In genomic region chr1:156664046-156664948, GRCh38 we compare ENCODE assay signal across 10 cellular contexts. TPM values are rescaled to one million over a fixed set of nuclear protein-coding genes. Genes with fewer than 3 reads are reported as not detected.
DNase-seq lines count a peak whose midpoint lies in the region; ATAC-seq, FAIRE-seq and TF ChIP-seq lines count a peak whose summit lies in the region.
"Had no signal": no experiment of that assay in that cellular context is flagged by ENCODE, and none has a peak within 500 bp of the region (broad histone marks: within the 10 kb centered on the region; RNA-seq: fewer than 3 reads in every experiment).

No MANE protein-coding gene starts in this region.

- H3K4me3 ChIP-seq in HCT116 (replicated peaks in 1 of 2; ENCODE audit: low read depth in 1 of 2, low read length in 2 of 2): no peak overlapping the region
- peak overlapping the region in 4 of 5 donors; percentile 3 to 32 (median 20) for H3K4me3 ChIP-seq in subcutaneous abdominal adipose tissue (ENCODE audit: low read depth in 1 of 5, low read length in 5 of 5)
- no peak overlapping the region for H3K4me3 ChIP-seq in small intestine (ENCODE audit: low read depth in 1 of 2, low read length in 2 of 2)

- H3K36me3 ChIP-seq in HCT116 (ENCODE audit: control insufficient read depth in 1 of 2, insufficient read depth in 2 of 2, low read length in 2 of 2): no peaks in the 10 kb centered on the region; a peak in 1 of 4 replicates
- no peaks in the 10 kb centered on the region for H3K36me3 ChIP-seq in subcutaneous abdominal adipose tissue (ENCODE audit: control insufficient read depth in 5 of 5, insufficient read depth in 5 of 5, low read length in 5 of 5)
- H3K36me3 ChIP-seq in small intestine (ENCODE audit: control insufficient read depth in 2 of 2, insufficient read depth in 2 of 2, low read length in 2 of 2): no peaks in the 10 kb centered on the region

- H3K4me2 ChIP-seq in HCT116 (ENCODE audit: low read length): peak overlapping the region; percentile 94

- no peaks in the 10 kb centered on the region for H4K20me1 ChIP-seq in HCT116 (ENCODE audit: insufficient read depth)

- H3K79me2 ChIP-seq in HCT116 (ENCODE audit: insufficient read depth, low read length): peaks cover 19% of the 10 kb centered on the region

- no peaks in the 10 kb centered on the region for H3K9me3 ChIP-seq in HCT116 (ENCODE audit: control insufficient read depth in 1 of 2, insufficient read depth in 1 of 2, low read depth in 1 of 2, low read length in 2 of 2)
- no peaks in the 10 kb centered on the region for H3K9me3 ChIP-seq in subcutaneous abdominal adipose tissue (ENCODE audit: control insufficient read depth in 5 of 5, low read length in 5 of 5)
- H3K9me3 ChIP-seq in small intestine (ENCODE audit: control insufficient read depth, low read depth): no peaks in the 10 kb centered on the region

- in situ Hi-C loops in G401 (cut with HindIII; ENCODE audit: low sequenced_read_pairs): no loop called here

- H3K4me3 Mint-ChIP-seq in activated B cell treated with CpG ODN at 0.5 μM for 24 hours: peak overlapping the region; percentile 19
- H3K4me3 Mint-ChIP-seq: T-helper 1 cell treated with Interleukin-12 subunit alpha and Interleukin-12 subunit beta and Interleukin-4 antibody, amounts not matched to agents 30 μg/mL and 1 μg/mL, for 36 hours had no signal

- TF ChIP-seq CTCF in HCT116 (IDR thresholded peaks at IDR 0.05 in 2 of 3, conservative IDR thresholded peaks at IDR 0.05 in 1 of 3; ENCODE audit: borderline replicate concordance in 1 of 3, insufficient read depth in 1 of 3, low read depth in 2 of 3, low read length in 2 of 3) (no peak), activated B cell treated with CpG ODN at 0.5 μM for 24 hours (IDR thresholded peaks at IDR 0.05) (no peak)

- H3K27me3 Mint-ChIP-seq in activated B cell treated with CpG ODN at 0.5 μM for 24 hours: peaks cover 1% of the 10 kb centered on the region

- H3K27me3 ChIP-seq in HCT116 (ENCODE audit: insufficient read depth, low read length): no peaks in the 10 kb centered on the region
- H3K27me3 ChIP-seq in subcutaneous abdominal adipose tissue (ENCODE audit: control insufficient read depth in 5 of 5, insufficient read depth in 4 of 5, low read length in 5 of 5): peaks cover 0 to 6% (median 3%) of the 10 kb centered on the region in 5 donors
- H3K27me3 ChIP-seq in small intestine (ENCODE audit: control insufficient read depth in 2 of 2, insufficient read depth in 2 of 2, low read length in 2 of 2): no peaks in the 10 kb centered on the region

- H3K9ac ChIP-seq in HCT116 (ENCODE audit: low read length) (no peak overlapping the region; the same call in 1 of the 2 replicates), subcutaneous abdominal adipose tissue (ENCODE audit: low read length in 5 of 5) (peak overlapping the region in 2 of 5 donors; percentile 45 to 52)

- H3K27ac ChIP-seq in HCT116 (ENCODE audit: low read depth, low read length) (no peak overlapping the region), subcutaneous abdominal adipose tissue (ENCODE audit: low read depth, low read length) (peak overlapping the region; percentile 71), small intestine (ENCODE audit: low read depth in 1 of 2, low read length in 1 of 2) (peak overlapping the region in 1 of 2 donors; percentile 84)

- H3K36me3 Mint-ChIP-seq in activated B cell treated with CpG ODN at 0.5 μM for 24 hours (ENCODE audit: low read depth): no peaks in the 10 kb centered on the region

- H3K9me3 Mint-ChIP-seq in activated B cell treated with CpG ODN at 0.5 μM for 24 hours: no peaks in the 10 kb centered on the region
- H3K9me3 Mint-ChIP-seq: T-helper 1 cell treated with Interleukin-12 subunit alpha and Interleukin-12 subunit beta and Interleukin-4 antibody, amounts not matched to agents 30 μg/mL and 1 μg/mL, for 36 hours had no signal

- BruUV-seq in HCT116 (replicated peaks; lab: Mats Ljungman, UMichigan): no TSS peak

- DNase-seq in HCT116 (ENCODE audit: low read depth, low spot score): no peak
- DNase-seq in activated B cell treated with CpG ODN at 0.5 μM for 24 hours: no peak
- peak; percentile 37 for DNase-seq in kidney tubule cell (ENCODE audit: low spot score)
- no peak for DNase-seq in activated T-cell treated with anti-CD3 and anti-CD28 coated beads for 4 hours
- DNase-seq in small intestine: no peak
- no peak for DNase-seq in NCI-H146 (lab: John Stamatoyannopoulos, UW)
- DNase-seq in G401 (ENCODE audit: low spot score): no peak

- no peak for TF ChIP-seq POLR2A in HCT116 (IDR thresholded peaks at IDR 0.05; ENCODE audit: borderline replicate concordance, extremely low read depth, insufficient read depth, insufficient read length)

- intact Hi-C loops in HCT116 (cut with micrococcal nuclease) (no loop called here), activated B cell treated with CpG ODN at 0.5 μM for 24 hours (cut with micrococcal nuclease) (no loop called here)

- peaks cover 72% of the 10 kb centered on the region for H3K4me1 Mint-ChIP-seq in activated B cell treated with CpG ODN at 0.5 μM for 24 hours

- peaks cover 39 to 66% of the 10 kb centered on the region in 2 experiments for H3K4me1 ChIP-seq in HCT116 (ENCODE audit: control insufficient read depth in 1 of 2, insufficient read depth in 2 of 2, low read length in 2 of 2)
- H3K4me1 ChIP-seq in subcutaneous abdominal adipose tissue (ENCODE audit: control insufficient read depth in 5 of 5, insufficient read depth in 5 of 5, low read length in 5 of 5): peaks cover 26 to 97% (median 83%) of the 10 kb centered on the region in 5 donors
- peaks cover 2 to 29% of the 10 kb centered on the region in 2 donors for H3K4me1 ChIP-seq in small intestine (ENCODE audit: control insufficient read depth in 2 of 2, insufficient read depth in 1 of 2, low read depth in 1 of 2, low read length in 1 of 2)

- H2AFZ ChIP-seq in HCT116 (ENCODE audit: low read depth, low read length, poor library complexity, severe bottlenecking): no peak overlapping the region

- RAD21 ChIA-PET in HCT116 (lab: Charles Lee; ENCODE audit: low non-redundant PET in 1 of 2, low total read pairs in 2 of 2, uncharacterized antibody in 2 of 2, unreplicated experiment in 2 of 2): no interaction called here

- CTCF ChIA-PET in HCT116 (lab: Charles Lee) (interaction anchor here (2.1 kb wide), 1 partner anchor 25 kb away, joined by 10 read pairs; no protein-coding TSS in a partner anchor), activated B cell treated with CpG ODN at 0.5 μM for 24 hours (lab: Charles Lee) (interaction anchor here (0.7 to 1.6 kb wide), 3 partner anchors 10 to 37 kb away, joined by 3 to 5 read pairs (median 5); no protein-coding TSS in a partner anchor)

- FAIRE-seq in small intestine (lab: Jason Lieb, UNC): no peak
- FAIRE-seq: keratinocyte had no signal

- ATAC-seq in HCT116 (no peak), activated B cell treated with CpG ODN at 0.5 μM for 24 hours (ENCODE audit: low read depth) (no peak)

- POLR2A ChIA-PET in HCT116 (lab: Charles Lee) (interaction anchor here (0.7 kb wide), 1 partner anchor 12 kb away, joined by 3 read pairs; no protein-coding TSS in a partner anchor), activated B cell treated with CpG ODN at 0.5 μM for 24 hours (lab: Charles Lee) (interaction anchor here (0.5 to 0.6 kb wide), 2 partner anchors 34 to 210 kb away, joined by 3 read pairs; no protein-coding TSS in a partner anchor)

- TF ChIP-seq RAD21 in HCT116 (IDR thresholded peaks at IDR 0.05; ENCODE audit: low read depth): no peak

- WGBS in small intestine, 3 donors: 49 to 70% (median 60%) methylated on average over 8 of the region's 8 CpGs

- no peaks in the 10 kb centered on the region for H3K9me2 ChIP-seq in HCT116 (ENCODE audit: insufficient read depth)

- no peak overlapping the region for H3K27ac Mint-ChIP-seq in activated B cell treated with CpG ODN at 0.5 μM for 24 hours

TF ChIP-seq in HCT116, 20 proteins besides CTCF, POLR2A, EP300 and RAD21 (continues in another document):
- no peak for TF ChIP-seq JUND (IDR thresholded peaks at IDR 0.05)
- TF ChIP-seq EGR1 (IDR thresholded peaks at IDR 0.05; ENCODE audit: low read depth): no peak
- TF ChIP-seq ZNF274 (IDR thresholded peaks at IDR 0.05; ENCODE audit: low read depth, low read length): no peak
- TF ChIP-seq EZH2 (IDR thresholded peaks at IDR 0.05): no peak
- no peak for TF ChIP-seq MAX (IDR thresholded peaks at IDR 0.05)
- no peak for TF ChIP-seq ELF1 (IDR thresholded peaks at IDR 0.05; ENCODE audit: borderline replicate concordance, low read depth)
- TF ChIP-seq SRF (IDR thresholded peaks at IDR 0.05; ENCODE audit: low read depth): no peak
- no peak for TF ChIP-seq TCF7L2 (IDR thresholded peaks at IDR 0.05; ENCODE audit: borderline replicate concordance, extremely low read depth, insufficient read depth, insufficient read length)

RNA-seq across cellular contexts. Expression of gene NES, which starts 12.9 kb away (rescaled TPM):
- total RNA-seq in HCT116 (2021; ENCODE audit: unreplicated experiment) (8.4 TPM), activated B cell treated with CpG ODN at 0.5 μM for 24 hours (not detected in 2 replicates)
- polyA plus RNA-seq in HCT116 (2012): 3.6 and 5.2 TPM in 2 replicates
- polyA plus RNA-seq in small intestine: 10 to 100 TPM in 1 of 3 donors, 1 to 10 TPM in 1, under 1 TPM in 1; 0.22 to 11.8 (median 1.1) TPM
- 170 and 183 TPM in 2 replicates for total RNA-seq in G401 (2014; rRNA removed; shearing (Covaris generic))
- polyA plus RNA-seq: keratinocyte had no signal

RNA-seq across cellular contexts. Expression of gene BCAN, which starts 22.4 kb away (rescaled TPM):
- total RNA-seq in HCT116 (2021; ENCODE audit: unreplicated experiment) (not detected), activated B cell treated with CpG ODN at 0.5 μM for 24 hours (0.27 and 0.51 TPM in 2 replicates)
- 0.23 and 0.26 TPM in 2 replicates for polyA plus RNA-seq in HCT116 (2012)
- under 1 TPM in 1 of 3 donors, not detected in 2; 0.36 TPM for polyA plus RNA-seq in small intestine
- 23.9 and 30.9 TPM in 2 replicates for total RNA-seq in G401 (2014; rRNA removed; shearing (Covaris generic))
- polyA plus RNA-seq: keratinocyte had no signal

RNA-seq across cellular contexts. Expression of gene CRABP2, which starts 41.1 kb away (rescaled TPM):
- total RNA-seq in HCT116 (2021; ENCODE audit: unreplicated experiment): 209 TPM
- polyA plus RNA-seq in HCT116 (2012): 360 and 403 TPM in 2 replicates
- 0.55 and 0.66 TPM in 2 replicates for total RNA-seq in activated B cell treated with CpG ODN at 0.5 μM for 24 hours
- polyA plus RNA-seq in small intestine: 1 to 10 TPM in 1 of 3 donors, under 1 TPM in 2; 0.81 to 1.9 (median 0.89) TPM
- total RNA-seq in G401 (2014; rRNA removed; shearing (Covaris generic)): 1,143 and 1,168 TPM in 2 replicates

RNA-seq across cellular contexts. Expression of gene HAPLN2, which starts 45.1 kb away (rescaled TPM):
- total RNA-seq in HCT116 (2021; ENCODE audit: unreplicated experiment): 0.54 TPM
- 0.47 and 0.60 TPM in 2 replicates for polyA plus RNA-seq in HCT116 (2012)
- total RNA-seq in activated B cell treated with CpG ODN at 0.5 μM for 24 hours: not detected in 2 replicates
- polyA plus RNA-seq in small intestine: 10 to 100 TPM in 2 of 3 donors, under 1 TPM in 1; 0.82 to 25.9 (median 12.5) TPM
- total RNA-seq in G401 (2014; rRNA removed; shearing (Covaris generic)): 0.25 and 0.44 TPM in 2 replicates
- polyA plus RNA-seq: keratinocyte had no signal

Comparison
In these comparisons a context has a peak if more than half of its experiments do, and no peak if none do; other contexts are left out.
1. H3K4me3 ChIP-seq: peak in subcutaneous abdominal adipose tissue (4 of 5); none in HCT116 (0 of 2) and small intestine (0 of 2).
2. RNA of gene NES, which starts 12.9 kb away (total RNA-seq): 170 to 183 TPM in G401; 8.4 TPM in HCT116 (single experiment) and not detected in activated B cell treated with CpG ODN at 0.5 μM for 24 hours; every median in the first group is over 10 times any median in the second.
3. RNA of gene BCAN, which starts 22.4 kb away (total RNA-seq): 23.9 to 30.9 TPM in G401; 0.27 to 0.51 TPM in activated B cell treated with CpG ODN at 0.5 μM for 24 hours and not detected in HCT116 (single experiment); every median in the first group is over 10 times any median in the second.
4. RNA of gene CRABP2, which starts 41.1 kb away (total RNA-seq): 1,143 to 1,168 TPM in G401 and 209 TPM in HCT116 (single experiment); 0.55 to 0.66 TPM in activated B cell treated with CpG ODN at 0.5 μM for 24 hours; every median in the first group is over 100 times any median in the second.